Comparison of ENCODE assay signal across 8 cellular contexts in genomic region chr16:75432828-75433731, GRCh38.
DNase-seq lines count a peak whose midpoint lies in the region; ATAC-seq, FAIRE-seq and TF ChIP-seq lines count a peak whose summit lies in the region.

TSS of gene CFDP1 (minus strand) at chr16:75433503. CDS start at chr16:75433352, 151 bp downstream.

- no peaks in the 10 kb centered on the region for H3K27me3 Mint-ChIP-seq in central memory CD8-positive, alpha-beta T cell

- DNase-seq in AG08396 (ENCODE audit: low spot score) (peak; percentile 99), NCI-H345 treated with DMSO at 0.1 percent for 48 hours (lab: John Stamatoyannopoulos, UW; ENCODE audit: unreplicated experiment) (peak; percentile 86)
- DNase-seq in activated CD4-positive, CD25-positive, alpha-beta regulatory T cell treated with anti-CD3 and anti-CD28 coated beads, Interleukin-2, amount 50 U/mL, for 16 hours (ENCODE audit: low read depth, low spot score): peak; percentile 89
- DNase-seq in central memory CD8-positive, alpha-beta T cell (ENCODE audit: low spot score in 2 of 2): peak; percentile 92 to 94
- DNase-seq in stimulated activated CD4-positive, alpha-beta T cell treated with anti-CD3 and anti-CD28 coated beads, Interleukin-12 subunit alpha, Interleukin-12 subunit beta, amount 100 ng/mL, for 4 hours: peak; percentile 93

- in situ Hi-C loops in GM18951 (cut with MboI; ENCODE audit: low sequenced_read_pairs, unreplicated experiment): no loop called here

- peak within 1 kb of the TSS; percentile 93 for H3K4me3 Mint-ChIP-seq in central memory CD8-positive, alpha-beta T cell

- FAIRE-seq in islet of Langerhans (lab: Jason Lieb, UNC): peak; percentile 68

- TF ChIP-seq POLR2A in GM18951 (IDR thresholded peaks at IDR 0.05; ENCODE audit: extremely low read depth, insufficient read depth, insufficient read length): peak; percentile 90

- H3K9me3 Mint-ChIP-seq in central memory CD8-positive, alpha-beta T cell: no peaks in the 10 kb centered on the region

- peaks cover 29% of the 10 kb centered on the region for H3K36me3 Mint-ChIP-seq in central memory CD8-positive, alpha-beta T cell (ENCODE audit: insufficient read depth)

- H3K27ac Mint-ChIP-seq in central memory CD8-positive, alpha-beta T cell (ENCODE audit: low read depth): peak within 1 kb of the TSS; percentile 95

- ATAC-seq in HG03196 (IDR thresholded peaks at IDR 0.05; ENCODE audit: unreplicated experiment): peak; percentile 88
- peak; percentile 87 for ATAC-seq in central memory CD8-positive, alpha-beta T cell (replicated peaks; ENCODE audit: extremely low read depth, poor library complexity, severe bottlenecking)

- peaks cover 38% of the 10 kb centered on the region for H3K4me1 Mint-ChIP-seq in central memory CD8-positive, alpha-beta T cell

Comparison
In these comparisons a context has a peak if more than half of its experiments do, and no peak if none do; other contexts are left out.
1. Peak in every context shown above with its lines: DNase-seq and ATAC-seq.